Comparison of ENCODE assay signal across 17 cellular contexts in the genomic region with DNA sequence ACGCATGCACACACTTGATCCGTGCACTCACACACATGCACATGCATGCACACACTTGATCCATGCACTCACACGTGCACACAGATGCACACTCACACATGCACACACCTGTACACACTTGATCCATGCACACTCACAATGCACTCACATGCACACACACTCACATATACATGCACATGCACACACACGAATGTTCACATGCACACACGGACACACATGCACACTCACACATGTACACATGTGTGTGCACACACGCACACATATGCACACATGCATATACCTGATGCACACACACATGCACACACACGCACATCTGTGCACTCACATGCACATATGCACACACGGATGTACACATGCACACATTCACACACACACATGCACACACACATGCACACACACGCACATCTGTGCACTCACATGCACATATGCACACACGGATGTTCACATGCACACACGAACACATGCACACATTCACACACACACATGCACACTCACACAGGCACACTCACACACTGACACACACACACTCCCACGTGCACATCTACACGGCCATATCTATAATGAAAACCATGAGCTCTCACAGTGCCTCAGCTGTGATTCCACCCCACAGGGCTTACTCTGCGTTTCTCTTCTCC. TPM values are rescaled to one million over a fixed set of nuclear protein-coding genes. Genes with fewer than 3 reads are reported as not detected.
"Had no signal": no experiment of that assay in that cellular context is flagged by ENCODE, and none has a peak within 500 bp of the region (broad histone marks: within the 10 kb centered on the region; RNA-seq: fewer than 3 reads in every experiment).

No MANE protein-coding gene starts in this region.

RNA-seq across cellular contexts. Expression of a gene that starts 7.5 kb away (rescaled TPM):
- total RNA-seq: activated CD4-positive, alpha-beta memory T cell treated with anti-CD3 and anti-CD28 coated beads for 36 hours; activated CD4-positive, alpha-beta T cell treated with anti-CD3 and anti-CD28 coated beads for 36 hours; activated CD4-positive, alpha-beta T cell treated with anti-CD3 and anti-CD28 coated beads, Interleukin-2, amount 10 ng/mL, durations not matched to agents 24 days and 14 days; activated CD8-positive, alpha-beta memory T cell treated with anti-CD3 and anti-CD28 coated beads for 36 hours; activated CD8-positive, alpha-beta memory T cell treated with anti-CD3 and anti-CD28 coated beads, Interleukin-2, amount 10 ng/mL, durations not matched to agents 7 days and 5 days; activated CD8-positive, alpha-beta T cell treated with anti-CD3 and anti-CD28 coated beads, Interleukin-2, amount 10 ng/mL, durations not matched to agents 7 days and 5 days; activated naive CD8-positive, alpha-beta T cell treated with anti-CD3 and anti-CD28 coated beads, Interleukin-2, amount 10 ng/mL, durations not matched to agents 7 days and 5 days; activated T-helper 1 cell treated with anti-CD3 and anti-CD28 coated beads, Interleukin-12 subunit alpha, Interleukin-12 subunit beta, Interleukin-2, Interleukin-4 antibody, amounts not matched to agents 30 ng/mL and 10 ng/mL and 1 ng/mL, durations not matched to agents 14 hours and 24 hours and 36 hours; activated T-helper 2 cell treated with anti-CD3 and anti-CD28 coated beads, Interferon-gamma antibody, Interleukin-2, Interleukin-4, amounts not matched to agents 10 μg/mL and 5 μg/mL and 100 μg/mL, durations not matched to agents 14 hours and 24 hours and 36 hours; chondrocyte; dermis blood vessel endothelial cell; epithelial cell of proximal tubule; foreskin keratinocyte; T-helper 1 cell treated with Interleukin-12 subunit alpha and Interleukin-12 subunit beta and Interleukin-4 antibody, amounts not matched to agents 30 ng/mL and 1 ng/mL, for 36 hours had no signal
- polyA plus RNA-seq: foreskin keratinocyte had no signal

RNA-seq across cellular contexts. Expression of a gene that starts 7.8 kb away (rescaled TPM):
- total RNA-seq: activated CD4-positive, alpha-beta memory T cell treated with anti-CD3 and anti-CD28 coated beads for 36 hours; activated CD4-positive, alpha-beta T cell treated with anti-CD3 and anti-CD28 coated beads for 36 hours; activated CD4-positive, alpha-beta T cell treated with anti-CD3 and anti-CD28 coated beads, Interleukin-2, amount 10 ng/mL, durations not matched to agents 24 days and 14 days; activated CD8-positive, alpha-beta memory T cell treated with anti-CD3 and anti-CD28 coated beads for 36 hours; activated CD8-positive, alpha-beta memory T cell treated with anti-CD3 and anti-CD28 coated beads, Interleukin-2, amount 10 ng/mL, durations not matched to agents 7 days and 5 days; activated CD8-positive, alpha-beta T cell treated with anti-CD3 and anti-CD28 coated beads, Interleukin-2, amount 10 ng/mL, durations not matched to agents 7 days and 5 days; activated naive CD4-positive, alpha-beta T cell treated with anti-CD3 and anti-CD28 coated beads, Interleukin-2, amount 50 U/mL, for 72 hours; activated naive CD8-positive, alpha-beta T cell treated with anti-CD3 and anti-CD28 coated beads, Interleukin-2, amount 10 ng/mL, durations not matched to agents 7 days and 5 days; activated T-helper 1 cell treated with anti-CD3 and anti-CD28 coated beads, Interleukin-12 subunit alpha, Interleukin-12 subunit beta, Interleukin-2, Interleukin-4 antibody, amounts not matched to agents 30 ng/mL and 10 ng/mL and 1 ng/mL, durations not matched to agents 14 hours and 24 hours and 36 hours; activated T-helper 2 cell treated with anti-CD3 and anti-CD28 coated beads, Interferon-gamma antibody, Interleukin-2, Interleukin-4, amounts not matched to agents 10 μg/mL and 5 μg/mL and 100 μg/mL, durations not matched to agents 14 hours and 24 hours and 36 hours; chondrocyte; dermis blood vessel endothelial cell; epithelial cell of proximal tubule; foreskin keratinocyte; T-helper 1 cell treated with Interleukin-12 subunit alpha and Interleukin-12 subunit beta and Interleukin-4 antibody, amounts not matched to agents 30 ng/mL and 1 ng/mL, for 36 hours had no signal
- polyA plus RNA-seq: foreskin keratinocyte had no signal

RNA-seq across cellular contexts. Expression of a gene that starts 18.0 kb away (rescaled TPM):
- total RNA-seq: activated CD4-positive, alpha-beta memory T cell treated with anti-CD3 and anti-CD28 coated beads for 36 hours; activated CD4-positive, alpha-beta T cell treated with anti-CD3 and anti-CD28 coated beads for 36 hours; activated CD4-positive, alpha-beta T cell treated with anti-CD3 and anti-CD28 coated beads, Interleukin-2, amount 10 ng/mL, durations not matched to agents 24 days and 14 days; activated CD8-positive, alpha-beta memory T cell treated with anti-CD3 and anti-CD28 coated beads for 36 hours; activated CD8-positive, alpha-beta memory T cell treated with anti-CD3 and anti-CD28 coated beads, Interleukin-2, amount 10 ng/mL, durations not matched to agents 7 days and 5 days; activated CD8-positive, alpha-beta T cell treated with anti-CD3 and anti-CD28 coated beads, Interleukin-2, amount 10 ng/mL, durations not matched to agents 7 days and 5 days; activated naive CD8-positive, alpha-beta T cell treated with anti-CD3 and anti-CD28 coated beads, Interleukin-2, amount 10 ng/mL, durations not matched to agents 7 days and 5 days; activated T-helper 1 cell treated with anti-CD3 and anti-CD28 coated beads, Interleukin-12 subunit alpha, Interleukin-12 subunit beta, Interleukin-2, Interleukin-4 antibody, amounts not matched to agents 30 ng/mL and 10 ng/mL and 1 ng/mL, durations not matched to agents 14 hours and 24 hours and 36 hours; activated T-helper 2 cell treated with anti-CD3 and anti-CD28 coated beads, Interferon-gamma antibody, Interleukin-2, Interleukin-4, amounts not matched to agents 10 μg/mL and 5 μg/mL and 100 μg/mL, durations not matched to agents 14 hours and 24 hours and 36 hours; ascending aorta; chondrocyte; dermis blood vessel endothelial cell; epithelial cell of proximal tubule; foreskin keratinocyte; T-helper 1 cell treated with Interleukin-12 subunit alpha and Interleukin-12 subunit beta and Interleukin-4 antibody, amounts not matched to agents 30 ng/mL and 1 ng/mL, for 36 hours had no signal
- polyA plus RNA-seq: foreskin keratinocyte had no signal

RNA-seq across cellular contexts. Expression of a gene that starts 23.0 kb away (rescaled TPM):
- total RNA-seq: activated CD4-positive, alpha-beta memory T cell treated with anti-CD3 and anti-CD28 coated beads for 36 hours; activated CD4-positive, alpha-beta T cell treated with anti-CD3 and anti-CD28 coated beads for 36 hours; activated CD4-positive, alpha-beta T cell treated with anti-CD3 and anti-CD28 coated beads, Interleukin-2, amount 10 ng/mL, durations not matched to agents 24 days and 14 days; activated CD8-positive, alpha-beta memory T cell treated with anti-CD3 and anti-CD28 coated beads for 36 hours; activated CD8-positive, alpha-beta memory T cell treated with anti-CD3 and anti-CD28 coated beads, Interleukin-2, amount 10 ng/mL, durations not matched to agents 7 days and 5 days; activated CD8-positive, alpha-beta T cell treated with anti-CD3 and anti-CD28 coated beads, Interleukin-2, amount 10 ng/mL, durations not matched to agents 7 days and 5 days; activated naive CD4-positive, alpha-beta T cell treated with anti-CD3 and anti-CD28 coated beads, Interleukin-2, amount 50 U/mL, for 72 hours; activated naive CD8-positive, alpha-beta T cell treated with anti-CD3 and anti-CD28 coated beads, Interleukin-2, amount 10 ng/mL, durations not matched to agents 7 days and 5 days; activated T-helper 1 cell treated with anti-CD3 and anti-CD28 coated beads, Interleukin-12 subunit alpha, Interleukin-12 subunit beta, Interleukin-2, Interleukin-4 antibody, amounts not matched to agents 30 ng/mL and 10 ng/mL and 1 ng/mL, durations not matched to agents 14 hours and 24 hours and 36 hours; activated T-helper 2 cell treated with anti-CD3 and anti-CD28 coated beads, Interferon-gamma antibody, Interleukin-2, Interleukin-4, amounts not matched to agents 10 μg/mL and 5 μg/mL and 100 μg/mL, durations not matched to agents 14 hours and 24 hours and 36 hours; ascending aorta; chondrocyte; dermis blood vessel endothelial cell; epithelial cell of proximal tubule; foreskin keratinocyte; heart left ventricle; T-helper 1 cell treated with Interleukin-12 subunit alpha and Interleukin-12 subunit beta and Interleukin-4 antibody, amounts not matched to agents 30 ng/mL and 1 ng/mL, for 36 hours had no signal
- polyA plus RNA-seq: foreskin keratinocyte, heart left ventricle had no signal
